In the genomic region with DNA sequence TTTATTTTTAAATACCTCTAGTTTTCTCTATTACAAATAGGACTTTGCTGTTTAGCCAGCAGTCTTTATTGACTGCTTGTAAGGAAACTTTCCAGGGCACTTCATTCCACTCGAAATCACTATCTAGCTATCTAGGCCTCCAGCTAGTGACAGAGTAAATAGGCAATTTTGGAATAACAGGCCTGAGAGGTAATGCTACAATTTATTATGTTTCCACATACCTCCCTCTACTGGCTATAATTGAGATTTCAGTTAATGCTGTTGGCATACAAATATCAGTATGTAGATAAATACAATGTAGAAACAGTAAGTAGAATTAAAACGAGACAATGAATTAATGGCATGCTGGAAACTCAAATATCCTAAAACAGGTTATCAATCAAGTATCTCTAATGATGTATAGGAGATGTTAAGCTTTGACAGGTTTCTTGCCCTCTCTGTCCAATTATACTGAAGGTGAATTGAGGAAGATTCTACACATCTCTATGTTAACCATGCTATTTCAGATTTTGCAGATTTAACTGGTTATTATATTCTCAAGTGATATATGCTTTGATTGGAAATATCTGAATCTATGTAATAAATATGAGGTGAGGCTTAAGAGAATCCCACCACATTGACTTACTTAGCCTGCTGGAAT, we compare ENCODE assay signal across 8 cellular contexts. TPM values are rescaled to one million over a fixed set of nuclear protein-coding genes. Genes with fewer than 3 reads are reported as not detected.
DNase-seq lines count a peak whose midpoint lies in the region; ATAC-seq and TF ChIP-seq lines count a peak whose summit lies in the region.

No MANE protein-coding gene starts in this region.

- H3K36me3 Mint-ChIP-seq in natural killer cell, result peaks cover 8% of the 10 kb centered on the region
- H3K36me3 Mint-ChIP-seq in natural killer cell treated with Interleukin-12 subunit alpha and Interleukin-12 subunit beta and Interleukin-15 and Interleukin-18, amount 100 ng/mL, for 72 hours, result no peaks in the 10 kb centered on the region

- DNase-seq in natural killer cell, result no peak
- no peak for DNase-seq in natural killer cell treated with Interleukin-12 subunit alpha and Interleukin-12 subunit beta and Interleukin-15 and Interleukin-18, amount 100 ng/mL, for 72 hours (ENCODE audit: low spot score)
- DNase-seq in Jurkat, Clone E6-1 (ENCODE audit: low read depth, low spot score), result peak; percentile 39
- peak; percentile 45 for DNase-seq in SK-N-DZ (ENCODE audit: low spot score)
- DNase-seq in fibroblast of villous mesenchyme (ENCODE audit: low read depth), result peak; percentile 53
- peak; percentile 46 for DNase-seq in renal cortical epithelial cell (ENCODE audit: low read depth)
- DNase-seq in activated naive CD4-positive, alpha-beta T cell treated with Interleukin-2 at 50 U/mL for 16 hours, result no peak
- no peak for DNase-seq in activated naive CD4-positive, alpha-beta T cell treated with anti-CD3 and anti-CD28 coated beads, Interleukin-2, amount 50 U/mL, for 16 hours

- no peak overlapping the region for H3K4me3 Mint-ChIP-seq in natural killer cell
- no peak overlapping the region for H3K4me3 Mint-ChIP-seq in natural killer cell treated with Interleukin-12 subunit alpha and Interleukin-12 subunit beta and Interleukin-15 and Interleukin-18, amount 100 ng/mL, for 72 hours

- peak; percentile 46 for TF ChIP-seq CTCF in natural killer cell (IDR thresholded peaks at IDR 0.05)
- TF ChIP-seq CTCF in fibroblast of villous mesenchyme (IDR thresholded peaks at IDR 0.05; ENCODE audit: insufficient read depth, low read depth, low read length), result peak; percentile 60

- H3K4me1 Mint-ChIP-seq in natural killer cell, result peaks cover 4% of the 10 kb centered on the region in 2 donors
- peaks cover 3 to 4% of the 10 kb centered on the region in 2 donors for H3K4me1 Mint-ChIP-seq in natural killer cell treated with Interleukin-12 subunit alpha and Interleukin-12 subunit beta and Interleukin-15 and Interleukin-18, amount 100 ng/mL, for 72 hours (ENCODE audit: low read depth in 2 of 2)

- H3K4me3 ChIP-seq in Jurkat, Clone E6-1 (ENCODE audit: low read length), result no peak overlapping the region
- H3K4me3 ChIP-seq in fibroblast of villous mesenchyme (ENCODE audit: low read depth, low read length), result no peak overlapping the region

- peak in 1 of 3 donors; percentile 37 for ATAC-seq in natural killer cell
- ATAC-seq in natural killer cell treated with Interleukin-12 subunit alpha and Interleukin-12 subunit beta and Interleukin-15 and Interleukin-18, amount 100 ng/mL, for 72 hours, result no peak

- H3K27ac Mint-ChIP-seq in natural killer cell, result no peak overlapping the region
- H3K27ac Mint-ChIP-seq in natural killer cell treated with Interleukin-12 subunit alpha and Interleukin-12 subunit beta and Interleukin-15 and Interleukin-18, amount 100 ng/mL, for 72 hours, result no peak overlapping the region

- intact Hi-C loops in natural killer cell (cut with micrococcal nuclease), result no loop called here

- no peaks in the 10 kb centered on the region for H3K27me3 Mint-ChIP-seq in natural killer cell (ENCODE audit: low read depth in 2 of 2)
- no peaks in the 10 kb centered on the region for H3K27me3 Mint-ChIP-seq in natural killer cell treated with Interleukin-12 subunit alpha and Interleukin-12 subunit beta and Interleukin-15 and Interleukin-18, amount 100 ng/mL, for 72 hours

- no peaks in the 10 kb centered on the region for H3K9me3 Mint-ChIP-seq in natural killer cell
- no peaks in the 10 kb centered on the region for H3K9me3 Mint-ChIP-seq in natural killer cell treated with Interleukin-12 subunit alpha and Interleukin-12 subunit beta and Interleukin-15 and Interleukin-18, amount 100 ng/mL, for 72 hours

RNA-seq across cellular contexts. Expression of a gene that starts 7.2 kb away (rescaled TPM):
- total RNA-seq in natural killer cell, result 10 to 100 TPM in 1 of 3 donors, 1 to 10 TPM in 2; 6.6 to 11.9 (median 7.4) TPM
- total RNA-seq in natural killer cell treated with Interleukin-12 subunit alpha and Interleukin-12 subunit beta and Interleukin-15 and Interleukin-18, amount 100 ng/mL, for 72 hours, result 10 to 100 TPM; 15.1 to 16.2 TPM
- 12.0 TPM for polyA plus RNA-seq in Jurkat, Clone E6-1 (2012; ENCODE audit: insufficient read depth, insufficient read length)
- 30.3 and 35.8 TPM in 2 replicates for polyA plus RNA-seq in SK-N-DZ (2014; cell fraction: cytosol; rRNA removed)
- polyA plus RNA-seq in SK-N-DZ (2014; cell fraction: nucleus; rRNA removed), result 6.2 and 11.9 TPM in 2 replicates
- 46.7 and 68.2 TPM in 2 replicates for total RNA-seq in fibroblast of villous mesenchyme
- 40.5 and 49.3 TPM in 2 replicates for total RNA-seq in renal cortical epithelial cell

RNA-seq across cellular contexts. Expression of a gene that starts 29.7 kb away (rescaled TPM):
- 10 to 100 TPM; 12.1 to 23.9 (median 15.1) TPM for total RNA-seq in natural killer cell
- total RNA-seq in natural killer cell treated with Interleukin-12 subunit alpha and Interleukin-12 subunit beta and Interleukin-15 and Interleukin-18, amount 100 ng/mL, for 72 hours, result 10 to 100 TPM; 19.9 to 20.0 TPM
- polyA plus RNA-seq in Jurkat, Clone E6-1 (2012; ENCODE audit: insufficient read depth, insufficient read length), result 8.7 TPM
- 12.0 and 16.3 TPM in 2 replicates for polyA plus RNA-seq in SK-N-DZ (2014; cell fraction: cytosol; rRNA removed)
- 10.8 and 10.9 TPM in 2 replicates for polyA plus RNA-seq in SK-N-DZ (2014; cell fraction: nucleus; rRNA removed)
- 45.1 and 87.7 TPM in 2 replicates for total RNA-seq in fibroblast of villous mesenchyme
- 22.7 and 36.0 TPM in 2 replicates for total RNA-seq in renal cortical epithelial cell

RNA-seq across cellular contexts. Expression of a gene that starts 37.7 kb away (rescaled TPM):
- total RNA-seq in natural killer cell (not detected), fibroblast of villous mesenchyme (not detected in 2 replicates), renal cortical epithelial cell (not detected in 2 replicates)
- not detected for total RNA-seq in natural killer cell treated with Interleukin-12 subunit alpha and Interleukin-12 subunit beta and Interleukin-15 and Interleukin-18, amount 100 ng/mL, for 72 hours
- not detected for polyA plus RNA-seq in Jurkat, Clone E6-1 (2012; ENCODE audit: insufficient read depth, insufficient read length)
- polyA plus RNA-seq in SK-N-DZ (2014; cell fraction: cytosol; rRNA removed), result not detected in 2 replicates
- polyA plus RNA-seq in SK-N-DZ (2014; cell fraction: nucleus; rRNA removed), result not detected in 2 replicates

Comparison
In these comparisons a context has a peak if more than half of its experiments do, and no peak if none do; other contexts are left out.
1. DNase-seq: peak in Jurkat, Clone E6-1 (single experiment), SK-N-DZ (single experiment), fibroblast of villous mesenchyme (single experiment) and renal cortical epithelial cell (single experiment); none in natural killer cell (single experiment), natural killer cell treated with Interleukin-12 subunit alpha and Interleukin-12 subunit beta and Interleukin-15 and Interleukin-18, amount 100 ng/mL, for 72 hours (single experiment), activated naive CD4-positive, alpha-beta T cell treated with Interleukin-2 at 50 U/mL for 16 hours (single experiment) and activated naive CD4-positive, alpha-beta T cell treated with anti-CD3 and anti-CD28 coated beads, Interleukin-2, amount 50 U/mL, for 16 hours (single experiment).